In genomic region chr4:73705721-73706120, GRCh38 we compare ENCODE assay signal across 27 cellular contexts. TPM values are rescaled to one million over a fixed set of nuclear protein-coding genes. Genes with fewer than 3 reads are reported as not detected.
A peak's percentile ranks its signal among the peaks of the same experiment; 100 is the strongest.
DNase-seq lines count a peak whose midpoint lies in the region; ATAC-seq, FAIRE-seq and TF ChIP-seq lines count a peak whose summit lies in the region.
"Had no signal": no experiment of that assay in that cellular context is flagged by ENCODE, and none has a peak within 500 bp of the region (broad histone marks: within the 10 kb centered on the region; RNA-seq: fewer than 3 reads in every experiment).

No MANE protein-coding gene starts in this region.

- FAIRE-seq in D721Med (lab: Jason Lieb, UNC) = no peak
- FAIRE-seq: G401.6, GM18507, TTC549 had no signal

- peaks cover 84 to 96% of the 10 kb centered on the region in 2 experiments for H3K4me1 ChIP-seq in neutrophil (ENCODE audit: control insufficient read depth in 1 of 2, insufficient read depth in 1 of 2, low read depth in 1 of 2, low read length in 1 of 2)
- H3K4me1 ChIP-seq: HAP-1 had no signal

- H3K36me3 ChIP-seq in neutrophil = no peaks in the 10 kb centered on the region
- H3K36me3 ChIP-seq: esophagus muscularis mucosa, HAP-1, suprapubic skin had no signal

- in situ Hi-C loops in Caki2 (cut with HindIII; ENCODE audit: low pct_unique_long_range_greater_than_20kb, low sequenced_read_pairs) = no loop called here

- H3K27ac ChIP-seq in neutrophil = peak overlapping the region; percentile 93
- H3K27ac ChIP-seq: C4-2B had no signal

- H3K4me1 Mint-ChIP-seq in stimulated activated effector memory CD8-positive, alpha-beta T cell treated with anti-CD3 and anti-CD28 coated beads, Interleukin-12 subunit alpha, Interleukin-12 subunit beta, amount 100 ng/mL, for 72 hours = no peaks in the 10 kb centered on the region

- no peak overlapping the region for H3K27ac Mint-ChIP-seq in stimulated activated effector memory CD8-positive, alpha-beta T cell treated with anti-CD3 and anti-CD28 coated beads, Interleukin-12 subunit alpha, Interleukin-12 subunit beta, amount 100 ng/mL, for 72 hours
- H3K27ac Mint-ChIP-seq: natural killer cell treated with Interleukin-12 subunit alpha and Interleukin-12 subunit beta and Interleukin-15 and Interleukin-18, amount 100 ng/mL, for 72 hours had no signal

- no peaks in the 10 kb centered on the region for H3K36me3 Mint-ChIP-seq in stimulated activated effector memory CD8-positive, alpha-beta T cell treated with anti-CD3 and anti-CD28 coated beads, Interleukin-12 subunit alpha, Interleukin-12 subunit beta, amount 100 ng/mL, for 72 hours
- H3K36me3 Mint-ChIP-seq: natural killer cell treated with Interleukin-12 subunit alpha and Interleukin-12 subunit beta and Interleukin-15 and Interleukin-18, amount 100 ng/mL, for 72 hours had no signal

- no peak overlapping the region for H3K4me3 ChIP-seq in neutrophil (ENCODE audit: low read depth in 1 of 2, low read length in 1 of 2)
- H3K4me3 ChIP-seq: esophagus muscularis mucosa, HAP-1, suprapubic skin had no signal

- no peaks in the 10 kb centered on the region for H3K27me3 ChIP-seq in neutrophil
- H3K27me3 ChIP-seq: esophagus muscularis mucosa, suprapubic skin had no signal

- H3K4me3 Mint-ChIP-seq in stimulated activated effector memory CD8-positive, alpha-beta T cell treated with anti-CD3 and anti-CD28 coated beads, Interleukin-12 subunit alpha, Interleukin-12 subunit beta, amount 100 ng/mL, for 72 hours = no peak overlapping the region
- H3K4me3 Mint-ChIP-seq: natural killer cell treated with Interleukin-12 subunit alpha and Interleukin-12 subunit beta and Interleukin-15 and Interleukin-18, amount 100 ng/mL, for 72 hours had no signal

- no peak for ATAC-seq in stimulated activated effector memory CD8-positive, alpha-beta T cell treated with anti-CD3 and anti-CD28 coated beads, Interleukin-12 subunit alpha, Interleukin-12 subunit beta, amount 100 ng/mL, for 72 hours
- ATAC-seq: natural killer cell treated with Interleukin-12 subunit alpha and Interleukin-12 subunit beta and Interleukin-15 and Interleukin-18, amount 100 ng/mL, for 72 hours had no signal

- TF ChIP-seq CTCF in neutrophil (IDR thresholded peaks at IDR 0.05) (no peak), D721Med (IDR thresholded peaks at IDR 0.05; ENCODE audit: insufficient read depth, missing control alignments) (no peak)

- H3K9me3 Mint-ChIP-seq in stimulated activated effector memory CD8-positive, alpha-beta T cell treated with anti-CD3 and anti-CD28 coated beads, Interleukin-12 subunit alpha, Interleukin-12 subunit beta, amount 100 ng/mL, for 72 hours = peaks cover 2% of the 10 kb centered on the region
- H3K9me3 Mint-ChIP-seq: natural killer cell treated with Interleukin-12 subunit alpha and Interleukin-12 subunit beta and Interleukin-15 and Interleukin-18, amount 100 ng/mL, for 72 hours had no signal

- no peaks in the 10 kb centered on the region for H3K9me3 ChIP-seq in neutrophil
- H3K9me3 ChIP-seq: esophagus muscularis mucosa, HAP-1, suprapubic skin had no signal

- DNase-seq in Caki2 (ENCODE audit: low read depth) (peak; percentile 40), OCI-M1 (lab: John Stamatoyannopoulos, UW) (peak; percentile 22), dermis blood vessel endothelial cell (peak; percentile 17), ecto neural progenitor cell (ENCODE audit: low spot score) (no peak), D721Med (ENCODE audit: insufficient read length, low spot score) (no peak)
- no peak for DNase-seq in activated CD4-positive, CD25-positive, alpha-beta regulatory T cell treated with anti-CD3 and anti-CD28 coated beads, Interleukin-2, amount 50 U/mL, for 72 hours
- DNase-seq in stimulated activated effector memory CD8-positive, alpha-beta T cell treated with anti-CD3 and anti-CD28 coated beads, Interleukin-12 subunit alpha, Interleukin-12 subunit beta, amount 100 ng/mL, for 72 hours (ENCODE audit: low spot score in 2 of 2) = no peak
- DNase-seq: activated CD4-positive, alpha-beta T cell treated with anti-CD3 and anti-CD28 coated beads for 4 hours; activated naive CD4-positive, alpha-beta T cell treated with anti-CD3 and anti-CD28 coated beads, Interleukin-2, amount 50 U/mL, for 16 hours; activated T-cell treated with anti-CD3 and anti-CD28 coated beads, Interleukin-2, amount 50 U/mL, for 48 hours; aorta; DMS153; effector CD4-positive, alpha-beta T cell; left cardiac atrium; midbrain; NCI-H2171; NCI-H524 treated with DMSO at 0.1 percent for 48 hours had no signal

RNA-seq across cellular contexts. Expression of gene CXCL8, which starts 34.6 kb away (rescaled TPM):
- 7.8 and 7.9 TPM in 2 replicates for total RNA-seq in Caki2 (2014; rRNA removed; shearing (Covaris generic); ENCODE audit: low replicate concordance)
- total RNA-seq in dermis blood vessel endothelial cell = 21.0 and 47.1 TPM in 2 replicates
- total RNA-seq: Right ventricle myocardium inferior had no signal

Comparison
In these comparisons a context has a peak if more than half of its experiments do, and no peak if none do; other contexts are left out.
1. DNase-seq: peak in Caki2 (single experiment), OCI-M1 (single experiment) and dermis blood vessel endothelial cell (single experiment); none in ecto neural progenitor cell (single experiment), activated CD4-positive, CD25-positive, alpha-beta regulatory T cell treated with anti-CD3 and anti-CD28 coated beads, Interleukin-2, amount 50 U/mL, for 72 hours (single experiment), D721Med (single experiment) and stimulated activated effector memory CD8-positive, alpha-beta T cell treated with anti-CD3 and anti-CD28 coated beads, Interleukin-12 subunit alpha, Interleukin-12 subunit beta, amount 100 ng/mL, for 72 hours (0 of 2).